ENCODE assay signal across 8 cellular contexts in genomic region chr5:34657550-34657921, GRCh38.
DNase-seq lines count a peak whose midpoint lies in the region; ATAC-seq and TF ChIP-seq lines count a peak whose summit lies in the region.

No MANE protein-coding gene starts in this region.

- H3K27me3 Mint-ChIP-seq in stimulated activated memory B cell treated with anti-CD40 and anti-IgM and Interleukin-4, amounts not matched to agents 10 μg/mL and 1 μg/mL and 100 μg/mL, for 72 hours = peaks cover 78% of the 10 kb centered on the region

- ATAC-seq in stimulated activated memory B cell treated with anti-CD40 and anti-IgM and Interleukin-4, amounts not matched to agents 10 μg/mL and 1 μg/mL and 100 μg/mL, for 72 hours = no peak
- ATAC-seq in HG03432 (IDR thresholded peaks at IDR 0.05; ENCODE audit: unreplicated experiment) = no peak

- no peaks in the 10 kb centered on the region for H3K36me3 Mint-ChIP-seq in stimulated activated memory B cell treated with anti-CD40 and anti-IgM and Interleukin-4, amounts not matched to agents 10 μg/mL and 1 μg/mL and 100 μg/mL, for 72 hours

- H3K4me3 ChIP-seq in astrocyte of the cerebellum (ENCODE audit: low read depth, low read length) = peak overlapping the region; percentile 91

- TF ChIP-seq CTCF in astrocyte of the cerebellum (IDR thresholded peaks at IDR 0.05; ENCODE audit: low read depth, low read length, missing control alignments) = no peak

- peak overlapping the region; percentile 28 for H3K4me3 Mint-ChIP-seq in stimulated activated memory B cell treated with anti-CD40 and anti-IgM and Interleukin-4, amounts not matched to agents 10 μg/mL and 1 μg/mL and 100 μg/mL, for 72 hours

- H3K27ac Mint-ChIP-seq in stimulated activated memory B cell treated with anti-CD40 and anti-IgM and Interleukin-4, amounts not matched to agents 10 μg/mL and 1 μg/mL and 100 μg/mL, for 72 hours = no peak overlapping the region

- H3K4me1 Mint-ChIP-seq in stimulated activated memory B cell treated with anti-CD40 and anti-IgM and Interleukin-4, amounts not matched to agents 10 μg/mL and 1 μg/mL and 100 μg/mL, for 72 hours = peaks cover 19% of the 10 kb centered on the region

- H3K9me3 Mint-ChIP-seq in stimulated activated memory B cell treated with anti-CD40 and anti-IgM and Interleukin-4, amounts not matched to agents 10 μg/mL and 1 μg/mL and 100 μg/mL, for 72 hours = no peaks in the 10 kb centered on the region

- peak; percentile 18 for DNase-seq in Ammon's horn (ENCODE audit: low spot score)
- peak; percentile 31 for DNase-seq in HS-5 (ENCODE audit: low read depth)
- DNase-seq in astrocyte of the cerebellum (ENCODE audit: low read depth) = no peak
- peak; percentile 31 for DNase-seq in iPS-NIHi7 (ENCODE audit: extremely low spot score)
- no peak for DNase-seq in stimulated activated CD4-positive, alpha-beta T cell treated with anti-CD3 and anti-CD28 coated beads, Interleukin-2, amount 100 ng/mL, for 48 hours
- DNase-seq in NCI-H2196 (lab: John Stamatoyannopoulos, UW; ENCODE audit: unreplicated experiment) = no peak

- in situ Hi-C loops in astrocyte of the cerebellum (cut with HindIII; ENCODE audit: low sequenced_read_pairs) = no loop called here

Comparison
In these comparisons a context has a peak if more than half of its experiments do, and no peak if none do; other contexts are left out.
1. DNase-seq: peak in Ammon's horn (single experiment), HS-5 (single experiment) and iPS-NIHi7 (single experiment); none in astrocyte of the cerebellum (single experiment), stimulated activated CD4-positive, alpha-beta T cell treated with anti-CD3 and anti-CD28 coated beads, Interleukin-2, amount 100 ng/mL, for 48 hours (0 of 2) and NCI-H2196 (single experiment).